In the genomic region with DNA sequence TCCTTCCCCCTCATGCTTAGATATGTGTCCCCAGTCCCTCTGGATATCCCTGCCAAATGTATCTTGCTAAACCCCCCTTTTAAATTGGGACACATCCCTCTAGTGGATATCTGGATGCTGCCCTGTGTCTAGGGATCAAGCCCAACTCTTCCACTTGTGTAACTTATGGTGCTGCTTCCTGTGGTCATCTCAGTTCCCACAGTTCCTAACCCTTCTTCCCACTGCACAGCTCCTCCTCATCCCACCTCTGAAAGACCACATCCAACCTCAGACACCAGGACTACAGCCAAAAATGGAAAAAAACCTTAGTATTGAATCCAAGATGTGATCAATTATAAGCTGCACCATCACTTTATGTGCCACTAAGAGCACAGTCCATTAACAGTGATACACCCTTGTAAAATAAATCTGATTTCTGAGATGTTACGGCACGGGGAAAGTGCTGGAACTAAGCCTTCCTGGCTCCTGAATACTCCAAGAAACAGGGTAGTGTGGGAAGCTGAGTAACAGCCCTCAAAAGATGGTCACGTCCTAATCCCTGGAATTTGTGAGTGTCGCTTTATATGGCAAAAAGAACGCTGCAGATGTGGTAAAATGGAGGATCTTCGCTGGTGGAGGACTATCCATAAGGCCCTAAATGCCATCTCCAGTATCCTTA, we compare ENCODE assay signal across 10 cellular contexts. TPM values are rescaled to one million over a fixed set of nuclear protein-coding genes. Genes with fewer than 3 reads are reported as not detected.
A peak's percentile ranks its signal among the peaks of the same experiment; 100 is the strongest.
DNase-seq lines count a peak whose midpoint lies in the region; ATAC-seq and TF ChIP-seq lines count a peak whose summit lies in the region.
"Had no signal": no experiment of that assay in that cellular context is flagged by ENCODE, and none has a peak within 500 bp of the region (broad histone marks: within the 10 kb centered on the region; RNA-seq: fewer than 3 reads in every experiment).

No MANE protein-coding gene starts in this region.

- 90 to 98% methylated on average over 5 to 6 of the region's 6 CpGs for WGBS in endodermal cell (ENCODE audit: insufficient coverage in 1 of 2, insufficient read length in 1 of 2), 2 experiments
- 80% methylated on average over 6 of the region's 6 CpGs for WGBS in prostate gland

- TF ChIP-seq POLR2A in prostate gland (IDR thresholded peaks at IDR 0.05), result no peak

- peaks cover 64 to 97% (median 83%) of the 10 kb centered on the region in 4 donors for H3K4me1 Mint-ChIP-seq in CD4-positive, CD25-positive, alpha-beta regulatory T cell
- H3K4me1 Mint-ChIP-seq in endodermal cell, result peaks cover 50% of the 10 kb centered on the region

- peaks cover 98% of the 10 kb centered on the region for H3K79me2 ChIP-seq in Loucy (ENCODE audit: insufficient read depth, low read length)

- TF ChIP-seq CTCF in Loucy (conservative IDR thresholded peaks at IDR 0.05; ENCODE audit: low read length), result no peak
- no peak for TF ChIP-seq CTCF in endodermal cell (conservative IDR thresholded peaks at IDR 0.05)
- TF ChIP-seq CTCF in prostate gland (IDR thresholded peaks at IDR 0.05), result no peak
- no peak for TF ChIP-seq CTCF in WERI-Rb-1 (IDR thresholded peaks at IDR 0.05; ENCODE audit: low read depth, low read length)

- H3K4me3 ChIP-seq in CD4-positive, CD25-positive, alpha-beta regulatory T cell (ENCODE audit: low read depth, low read length), result peak overlapping the region; percentile 42
- H3K4me3 ChIP-seq in Loucy (ENCODE audit: low read length, poor library complexity, severe bottlenecking) (peak overlapping the region; percentile 73), endodermal cell (ENCODE audit: low read length) (no peak overlapping the region), prostate gland (no peak overlapping the region), WERI-Rb-1 (ENCODE audit: low read depth, low read length) (no peak overlapping the region)

- peak overlapping the region; percentile 85 to 99 (median 99) for H3K27ac Mint-ChIP-seq in CD4-positive, CD25-positive, alpha-beta regulatory T cell
- peak overlapping the region; percentile 84 for H3K27ac Mint-ChIP-seq in endodermal cell

- intact Hi-C loops in prostate gland (cut with DNase I), result no loop called here

- peak overlapping the region; percentile 83 for H3K4me2 ChIP-seq in Loucy (ENCODE audit: low read depth, low read length, poor library complexity, severe bottlenecking)

- ATAC-seq in CD4-positive, CD25-positive, alpha-beta regulatory T cell (ENCODE audit: low read depth in 2 of 2), result no peak
- ATAC-seq in HG03280 (IDR thresholded peaks at IDR 0.05; ENCODE audit: unreplicated experiment) (no peak), HG02642 (IDR thresholded peaks at IDR 0.05; ENCODE audit: poor library complexity, unreplicated experiment) (no peak)

- H3K27me3 Mint-ChIP-seq in CD4-positive, CD25-positive, alpha-beta regulatory T cell, result no peaks in the 10 kb centered on the region
- H3K27me3 Mint-ChIP-seq in endodermal cell (ENCODE audit: insufficient read depth), result no peaks in the 10 kb centered on the region

- peaks cover 17% of the 10 kb centered on the region for H3K36me3 Mint-ChIP-seq in CD4-positive, CD25-positive, alpha-beta regulatory T cell
- H3K36me3 Mint-ChIP-seq in endodermal cell (ENCODE audit: low read depth), result no peaks in the 10 kb centered on the region

- peaks cover 48% of the 10 kb centered on the region for H4K20me1 ChIP-seq in Loucy (ENCODE audit: insufficient read depth, low read length, poor library complexity, severe bottlenecking)

- peak overlapping the region; percentile 92 for H3K27ac ChIP-seq in CD4-positive, CD25-positive, alpha-beta regulatory T cell (ENCODE audit: insufficient read depth, low read length, poor library complexity, severe bottlenecking)
- H3K27ac ChIP-seq in endodermal cell (ENCODE audit: low read depth, low read length) (no peak overlapping the region), prostate gland (peak overlapping the region; percentile 20 to 22), WERI-Rb-1 (no peak overlapping the region)

- no peaks in the 10 kb centered on the region for H3K9me3 ChIP-seq in CD4-positive, CD25-positive, alpha-beta regulatory T cell (ENCODE audit: control insufficient read depth in 2 of 2, low read length in 2 of 2)
- H3K9me3 ChIP-seq in Loucy (ENCODE audit: insufficient read depth, low read depth, low read length) (no peaks in the 10 kb centered on the region), endodermal cell (ENCODE audit: control insufficient read depth, low read length) (no peaks in the 10 kb centered on the region), prostate gland (no peaks in the 10 kb centered on the region), WERI-Rb-1 (ENCODE audit: severe bottlenecking) (no peaks in the 10 kb centered on the region)

- peak overlapping the region; percentile 60 to 91 (median 78) for H3K4me3 Mint-ChIP-seq in CD4-positive, CD25-positive, alpha-beta regulatory T cell
- H3K4me3 Mint-ChIP-seq in endodermal cell, result no peak overlapping the region

- H3K9ac ChIP-seq in Loucy (ENCODE audit: low read depth, low read length, poor library complexity, severe bottlenecking), result peak overlapping the region; percentile 63
- H3K9ac ChIP-seq in endodermal cell (ENCODE audit: extremely low read depth, low read length, poor library complexity, severe bottlenecking), result no peak overlapping the region

- no peaks in the 10 kb centered on the region for H3K9me2 ChIP-seq in Loucy (replicated peaks; ENCODE audit: low read depth, low read length)

- no peak for DNase-seq in CD4-positive, CD25-positive, alpha-beta regulatory T cell
- no peak for DNase-seq in endodermal cell
- no peak for DNase-seq in prostate gland (ENCODE audit: low spot score)
- no peak for DNase-seq in WERI-Rb-1
- DNase-seq in NCI-H524 treated with DMSO at 0.1 percent for 48 hours (lab: John Stamatoyannopoulos, UW), result no peak
- DNase-seq: EL, NCI-H2081 treated with DMSO at 0.1 percent for 48 hours had no signal

- H3K4me1 ChIP-seq in CD4-positive, CD25-positive, alpha-beta regulatory T cell (ENCODE audit: control insufficient read depth, insufficient read depth, low read length, poor library complexity, severe bottlenecking), result peaks cover 97% of the 10 kb centered on the region
- peaks cover 96% of the 10 kb centered on the region for H3K4me1 ChIP-seq in Loucy (ENCODE audit: insufficient read depth, low read length, poor library complexity, severe bottlenecking)
- peaks cover 5% of the 10 kb centered on the region for H3K4me1 ChIP-seq in endodermal cell (ENCODE audit: control insufficient read depth, insufficient read depth, low read length)
- no peaks in the 10 kb centered on the region for H3K4me1 ChIP-seq in prostate gland (replicated peaks)

- H3K9me3 Mint-ChIP-seq in CD4-positive, CD25-positive, alpha-beta regulatory T cell, result no peaks in the 10 kb centered on the region
- H3K9me3 Mint-ChIP-seq in endodermal cell, result no peaks in the 10 kb centered on the region

- H3K27me3 ChIP-seq in CD4-positive, CD25-positive, alpha-beta regulatory T cell (ENCODE audit: control insufficient read depth, insufficient read depth, low read length), result no peaks in the 10 kb centered on the region
- no peaks in the 10 kb centered on the region for H3K27me3 ChIP-seq in Loucy (ENCODE audit: insufficient read depth, low read length, poor library complexity, severe bottlenecking)
- H3K27me3 ChIP-seq in endodermal cell (ENCODE audit: control insufficient read depth, insufficient read depth, low read length, poor library complexity, severe bottlenecking), result no peaks in the 10 kb centered on the region
- no peaks in the 10 kb centered on the region for H3K27me3 ChIP-seq in prostate gland (replicated peaks; ENCODE audit: insufficient read depth)
- H3K27me3 ChIP-seq in WERI-Rb-1 (ENCODE audit: insufficient read depth, low read depth, severe bottlenecking), result no peaks in the 10 kb centered on the region

- no peak overlapping the region for H2AFZ ChIP-seq in Loucy (ENCODE audit: low read length)

- peaks cover 8% of the 10 kb centered on the region for H3K36me3 ChIP-seq in CD4-positive, CD25-positive, alpha-beta regulatory T cell (ENCODE audit: control insufficient read depth, insufficient read depth, low read length)
- H3K36me3 ChIP-seq in Loucy (ENCODE audit: insufficient read depth, low read length) (no peaks in the 10 kb centered on the region; the same call in 1 of the 2 replicates), endodermal cell (ENCODE audit: control insufficient read depth, insufficient read depth, low read length) (no peaks in the 10 kb centered on the region), prostate gland (no peaks in the 10 kb centered on the region), WERI-Rb-1 (no peaks in the 10 kb centered on the region)

- peaks cover 12% of the 10 kb centered on the region; the same call in 1 of the 2 replicates for H3F3A ChIP-seq in Loucy (ENCODE audit: low read depth)

RNA-seq across cellular contexts. Expression of gene ESYT2, which starts 13.7 kb away (rescaled TPM):
- 115 TPM for total RNA-seq in CD4-positive, CD25-positive, alpha-beta regulatory T cell
- 10 to 100 TPM; 55.3 to 94.3 (median 64.7) TPM for polyA plus RNA-seq in CD4-positive, CD25-positive, alpha-beta regulatory T cell
- total RNA-seq in endodermal cell (10 to 100 TPM; 30.7 to 36.9 TPM), prostate gland (10 to 100 TPM; 60.8 to 75.1 TPM)
- polyA plus RNA-seq in endodermal cell (2013, experiment 1 of 2), result 25.1 TPM
- polyA plus RNA-seq in endodermal cell (2013, experiment 2 of 2), result 23.1 TPM

RNA-seq across cellular contexts. Expression of gene DYNC2I1, which starts 40.8 kb away (rescaled TPM):
- total RNA-seq in CD4-positive, CD25-positive, alpha-beta regulatory T cell, result 9.6 TPM
- polyA plus RNA-seq in CD4-positive, CD25-positive, alpha-beta regulatory T cell, result 10 to 100 TPM in 3 of 4 donors, 1 to 10 TPM in 1; 8.3 to 13.5 (median 12.6) TPM
- total RNA-seq in endodermal cell (10 to 100 TPM; 18.5 to 24.2 TPM), prostate gland (10 to 100 TPM; 14.3 to 35.0 TPM)
- polyA plus RNA-seq in endodermal cell (2013, experiment 1 of 2), result 16.4 TPM
- polyA plus RNA-seq in endodermal cell (2013, experiment 2 of 2), result 14.0 TPM

Comparison
In these comparisons a context has a peak if more than half of its experiments do, and no peak if none do; other contexts are left out.
1. H3K27ac ChIP-seq: peak in CD4-positive, CD25-positive, alpha-beta regulatory T cell (single experiment) and prostate gland (2 of 2); none in endodermal cell (single experiment) and WERI-Rb-1 (single experiment).
2. H3K4me3 ChIP-seq: peak in CD4-positive, CD25-positive, alpha-beta regulatory T cell (single experiment) and Loucy (single experiment); none in endodermal cell (single experiment), prostate gland (0 of 2) and WERI-Rb-1 (single experiment).